In genomic region chr11:8746575-8746974, GRCh38 we compare ENCODE assay signal across 23 cellular contexts.
"Had no signal": no experiment of that assay in that cellular context is flagged by ENCODE, and none has a peak within 500 bp of the region (broad histone marks: within the 10 kb centered on the region; RNA-seq: fewer than 3 reads in every experiment).

No MANE protein-coding gene starts in this region.

- H3K9me3 Mint-ChIP-seq: stimulated activated memory B cell treated with anti-CD40 and anti-IgM and Interleukin-4, amounts not matched to agents 10 μg/mL and 1 μg/mL and 100 μg/mL, for 72 hours had no signal

- H3K27ac Mint-ChIP-seq: naive thymus-derived CD4-positive, alpha-beta T cell; stimulated activated memory B cell treated with anti-CD40 and anti-IgM and Interleukin-4, amounts not matched to agents 10 μg/mL and 1 μg/mL and 100 μg/mL, for 72 hours; stimulated activated naive CD8-positive, alpha-beta T cell treated with anti-CD3 and anti-CD28 coated beads, Interleukin-15, Interleukin-2, amounts not matched to agents 100 ng/mL and 50 ng/mL, for 24 hours had no signal

- FAIRE-seq: keratinocyte had no signal

- DNase-seq: caudate nucleus; effector CD4-positive, alpha-beta T cell; foreskin melanocyte; heart left ventricle; hypothalamus; left cardiac atrium; left ventricle myocardium superior; mesendoderm; naive thymus-derived CD4-positive, alpha-beta T cell; occipital lobe; psoas muscle; retina; right lobe of liver; stimulated activated CD4-positive, alpha-beta T cell treated with anti-CD3 and anti-CD28 coated beads, Interleukin-15, amount 100 ng/mL, for 24 hours; stimulated activated CD4-positive, alpha-beta T cell treated with anti-CD3 and anti-CD28 coated beads, Interleukin-1b, Interleukin-23, amount 100 ng/mL, for 48 hours; stimulated activated CD4-positive, alpha-beta T cell treated with anti-CD3 and anti-CD28 coated beads, Interleukin-4, amount 100 ng/mL, for 24 hours had no signal

- H3K4me1 ChIP-seq: parathyroid adenoma, psoas muscle had no signal

- H3K9ac ChIP-seq: parathyroid adenoma had no signal

- H2AFZ ChIP-seq: parathyroid adenoma had no signal

- H3K9me3 ChIP-seq: heart left ventricle, psoas muscle, right lobe of liver, tibial nerve had no signal

- H3K27me3 ChIP-seq: heart left ventricle, right lobe of liver, tibial nerve had no signal

- H3K4me3 ChIP-seq: coronary artery, heart left ventricle, lung, psoas muscle, right lobe of liver, tibial nerve had no signal

- H3K4me1 Mint-ChIP-seq: naive thymus-derived CD4-positive, alpha-beta T cell had no signal

- H3K36me3 Mint-ChIP-seq: stimulated activated memory B cell treated with anti-CD40 and anti-IgM and Interleukin-4, amounts not matched to agents 10 μg/mL and 1 μg/mL and 100 μg/mL, for 72 hours had no signal

- H3K27ac ChIP-seq: coronary artery, heart left ventricle, parathyroid adenoma, psoas muscle, right lobe of liver, tibial nerve had no signal

- H3K4me3 Mint-ChIP-seq: naive thymus-derived CD4-positive, alpha-beta T cell; stimulated activated memory B cell treated with anti-CD40 and anti-IgM and Interleukin-4, amounts not matched to agents 10 μg/mL and 1 μg/mL and 100 μg/mL, for 72 hours; stimulated activated naive CD8-positive, alpha-beta T cell treated with anti-CD3 and anti-CD28 coated beads, Interleukin-15, Interleukin-2, amounts not matched to agents 100 ng/mL and 50 ng/mL, for 24 hours had no signal

- ATAC-seq: heart left ventricle; left cardiac atrium; left ventricle myocardium superior; naive thymus-derived CD4-positive, alpha-beta T cell; psoas muscle had no signal
